10 cellular contexts compared by ENCODE assay signal in genomic region chr17:70905796-70906195, GRCh38.
DNase-seq lines count a peak whose midpoint lies in the region; ATAC-seq, FAIRE-seq and TF ChIP-seq lines count a peak whose summit lies in the region.
"Had no signal": no experiment of that assay in that cellular context is flagged by ENCODE, and none has a peak within 500 bp of the region (broad histone marks: within the 10 kb centered on the region; RNA-seq: fewer than 3 reads in every experiment).

No MANE protein-coding gene starts in this region.

- H3K27me3 Mint-ChIP-seq in activated CD4-positive, alpha-beta T cell treated with anti-CD3 and anti-CD28 coated beads, Interleukin-2, amount 10 ng/mL, durations not matched to agents 24 days and 14 days: no peaks in the 10 kb centered on the region

- no peak overlapping the region for H3K4me3 Mint-ChIP-seq in activated CD4-positive, alpha-beta T cell treated with anti-CD3 and anti-CD28 coated beads, Interleukin-2, amount 10 ng/mL, durations not matched to agents 24 days and 14 days

- H3K9me3 Mint-ChIP-seq in activated CD4-positive, alpha-beta T cell treated with anti-CD3 and anti-CD28 coated beads, Interleukin-2, amount 10 ng/mL, durations not matched to agents 24 days and 14 days: peaks cover 12% of the 10 kb centered on the region

- H3K27me3 ChIP-seq in osteoblast (ENCODE audit: insufficient read depth, low read length): no peaks in the 10 kb centered on the region

- H2AFZ ChIP-seq in osteoblast (ENCODE audit: low read length): peak overlapping the region; percentile 40

- H3K27ac ChIP-seq in osteoblast (ENCODE audit: low read depth, low read length): peak overlapping the region; percentile 75

- TF ChIP-seq POLR2A in GM12892 (IDR thresholded peaks at IDR 0.05; ENCODE audit: low read depth, low read length): no peak

- no peaks in the 10 kb centered on the region for H3K79me2 ChIP-seq in osteoblast (ENCODE audit: insufficient read depth, low read length)

- peak; percentile 91 for DNase-seq in GM04503 (ENCODE audit: low read depth)
- peak; percentile 66 for DNase-seq in foreskin melanocyte
- DNase-seq in osteoblast (ENCODE audit: insufficient read length, low spot score, missing footprints): peak; percentile 52
- no peak for DNase-seq in NCI-H1930 (lab: John Stamatoyannopoulos, UW)
- DNase-seq in GM12892 (ENCODE audit: insufficient read length): no peak
- no peak for DNase-seq in activated CD4-positive, alpha-beta T cell treated with anti-CD3 and anti-CD28 coated beads, Interleukin-2, amount 10 ng/mL, durations not matched to agents 24 days and 14 days
- DNase-seq in 8988T: no peak
- DNase-seq: NCI-H510A treated with DMSO at 0.1 percent for 48 hours; stimulated activated CD4-positive, alpha-beta T cell treated with anti-CD3 and anti-CD28 coated beads, Interleukin-12 subunit alpha, Interleukin-12 subunit beta, amount 100 ng/mL, for 4 hours had no signal

- no peak overlapping the region for H3K27ac Mint-ChIP-seq in activated CD4-positive, alpha-beta T cell treated with anti-CD3 and anti-CD28 coated beads, Interleukin-2, amount 10 ng/mL, durations not matched to agents 24 days and 14 days

- peak; percentile 92 for ATAC-seq in SK-N-SH treated with all-trans-retinoic acid at 6 μM for 48 hours

- H3K36me3 ChIP-seq in osteoblast (ENCODE audit: insufficient read depth, low read length): no peaks in the 10 kb centered on the region

- no peak for FAIRE-seq in GM12892 (lab: Jason Lieb, UNC)

- no peak overlapping the region for H3K4me3 ChIP-seq in osteoblast (ENCODE audit: insufficient read depth, low read length)

- intact Hi-C loops in activated CD4-positive, alpha-beta T cell treated with anti-CD3 and anti-CD28 coated beads, Interleukin-2, amount 10 ng/mL, durations not matched to agents 24 days and 14 days (cut with micrococcal nuclease): no loop called here

- no peaks in the 10 kb centered on the region for H3K9me3 ChIP-seq in osteoblast (ENCODE audit: low read depth, low read length)

- H3K4me2 ChIP-seq in osteoblast (ENCODE audit: insufficient read depth, low read length): no peak overlapping the region

- TF ChIP-seq CTCF in osteoblast (IDR thresholded peaks at IDR 0.05; ENCODE audit: extremely low read depth, low read depth, low read length): no peak

- H3K4me1 ChIP-seq in osteoblast (ENCODE audit: insufficient read depth, low read length): peaks cover 16% of the 10 kb centered on the region

- H3K36me3 Mint-ChIP-seq in activated CD4-positive, alpha-beta T cell treated with anti-CD3 and anti-CD28 coated beads, Interleukin-2, amount 10 ng/mL, durations not matched to agents 24 days and 14 days (ENCODE audit: low read depth): no peaks in the 10 kb centered on the region

- no peaks in the 10 kb centered on the region for H3K4me1 Mint-ChIP-seq in activated CD4-positive, alpha-beta T cell treated with anti-CD3 and anti-CD28 coated beads, Interleukin-2, amount 10 ng/mL, durations not matched to agents 24 days and 14 days

- H4K20me1 ChIP-seq in osteoblast (ENCODE audit: insufficient read depth, low read length): no peaks in the 10 kb centered on the region

TF ChIP-seq in SK-N-SH treated with all-trans-retinoic acid at 6 μM for 48 hours, 23 proteins besides CTCF, POLR2A, EP300 and RAD21:
- TF ChIP-seq TOX (CRISPR knock-in tag; IDR thresholded peaks at IDR 0.05; ENCODE audit: borderline replicate concordance) (peak; percentile 93), ZC3H10 (CRISPR knock-in tag; IDR thresholded peaks at IDR 0.05) (0 out of 2 replicates have a peak, but pooled peaks have one; percentile 38)
- TF ChIP-seq, protein P1, sequence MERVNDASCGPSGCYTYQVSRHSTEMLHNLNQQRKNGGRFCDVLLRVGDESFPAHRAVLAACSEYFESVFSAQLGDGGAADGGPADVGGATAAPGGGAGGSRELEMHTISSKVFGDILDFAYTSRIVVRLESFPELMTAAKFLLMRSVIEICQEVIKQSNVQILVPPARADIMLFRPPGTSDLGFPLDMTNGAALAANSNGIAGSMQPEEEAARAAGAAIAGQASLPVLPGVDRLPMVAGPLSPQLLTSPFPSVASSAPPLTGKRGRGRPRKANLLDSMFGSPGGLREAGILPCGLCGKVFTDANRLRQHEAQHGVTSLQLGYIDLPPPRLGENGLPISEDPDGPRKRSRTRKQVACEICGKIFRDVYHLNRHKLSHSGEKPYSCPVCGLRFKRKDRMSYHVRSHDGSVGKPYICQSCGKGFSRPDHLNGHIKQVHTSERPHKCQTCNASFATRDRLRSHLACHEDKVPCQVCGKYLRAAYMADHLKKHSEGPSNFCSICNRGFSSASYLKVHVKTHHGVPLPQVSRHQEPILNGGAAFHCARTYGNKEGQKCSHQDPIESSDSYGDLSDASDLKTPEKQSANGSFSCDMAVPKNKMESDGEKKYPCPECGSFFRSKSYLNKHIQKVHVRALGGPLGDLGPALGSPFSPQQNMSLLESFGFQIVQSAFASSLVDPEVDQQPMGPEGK (CRISPR knock-in tag; IDR thresholded peaks at IDR 0.05; ENCODE audit: borderline replicate concordance): no peak

Comparison
In these comparisons a context has a peak if more than half of its experiments do, and no peak if none do; other contexts are left out.
1. DNase-seq: peak in GM04503 (single experiment), foreskin melanocyte (single experiment) and osteoblast (single experiment); none in NCI-H1930 (0 of 2), GM12892 (single experiment), activated CD4-positive, alpha-beta T cell treated with anti-CD3 and anti-CD28 coated beads, Interleukin-2, amount 10 ng/mL, durations not matched to agents 24 days and 14 days (single experiment) and 8988T (single experiment).